ENCODE assay signal across 8 cellular contexts in the genomic region with DNA sequence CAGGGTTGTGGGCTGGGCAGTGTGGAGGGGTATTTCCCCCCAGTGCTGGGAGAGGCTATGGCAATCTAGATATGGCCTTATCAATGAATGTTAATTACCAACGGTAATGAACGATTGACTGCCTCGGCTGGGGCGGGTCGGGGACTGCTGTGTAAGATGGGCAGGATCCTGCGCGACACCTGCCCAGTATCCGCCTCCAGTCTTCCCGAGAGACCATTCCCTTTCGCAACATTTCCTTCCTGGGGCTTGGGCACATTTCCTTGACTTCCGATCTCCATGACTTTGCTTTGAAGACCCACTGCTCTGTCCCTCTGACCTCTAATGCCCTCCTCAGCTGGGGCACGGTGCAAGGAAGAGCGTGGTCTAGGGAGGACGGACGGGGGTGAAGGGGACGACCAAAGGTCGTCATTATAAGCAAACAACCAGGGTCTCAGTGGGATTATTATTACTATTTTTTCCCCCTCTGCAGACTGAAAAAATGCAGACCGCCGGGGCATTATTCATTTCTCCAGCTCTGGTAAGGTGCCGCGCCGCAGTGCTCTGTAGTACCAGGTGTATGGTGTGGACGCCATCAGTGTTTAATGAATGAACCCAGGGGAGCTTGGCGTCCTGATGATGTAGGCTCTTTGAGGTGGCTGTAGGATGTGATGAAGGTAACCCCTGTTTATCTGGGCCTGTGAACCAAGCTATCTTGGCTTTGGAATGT. TPM values are rescaled to one million over a fixed set of nuclear protein-coding genes. Genes with fewer than 3 reads are reported as not detected.
DNase-seq lines count a peak whose midpoint lies in the region; ATAC-seq and TF ChIP-seq lines count a peak whose summit lies in the region.

No MANE protein-coding gene starts in this region.

- WGBS in ectodermal cell, 2 experiments: 2% methylated on average over 24 of the region's 24 CpGs

- H3K79me2 ChIP-seq in neural cell (replicated peaks; ENCODE audit: insufficient read depth, low read length): peaks cover 11% of the 10 kb centered on the region

- peak overlapping the region; percentile 30 for H2AFZ ChIP-seq in neural cell (ENCODE audit: low read depth, low read length)

- H3K9me2 ChIP-seq in neural cell (ENCODE audit: insufficient read depth, low read length): no peaks in the 10 kb centered on the region

- H3K4me3 ChIP-seq in ectodermal cell (ENCODE audit: insufficient read depth, low read depth, low read length) (peak overlapping the region; percentile 77), neural cell (ENCODE audit: low read length) (peak overlapping the region; percentile 82)

- H3F3A ChIP-seq in neural cell (ENCODE audit: insufficient read depth, low read length, poor library complexity, severe bottlenecking): peaks cover 6% of the 10 kb centered on the region

- H3K27me3 ChIP-seq in ectodermal cell (ENCODE audit: control insufficient read depth, insufficient read depth, low read length, poor library complexity, severe bottlenecking): no peaks in the 10 kb centered on the region
- no peaks in the 10 kb centered on the region for H3K27me3 ChIP-seq in neural cell (ENCODE audit: insufficient read depth, low read depth, low read length)

- TF ChIP-seq RAD21 in neural cell (conservative IDR thresholded peaks at IDR 0.05): no peak

- ATAC-seq in GM21381 (IDR thresholded peaks at IDR 0.05; ENCODE audit: unreplicated experiment): no peak

- H3K9me3 ChIP-seq in ectodermal cell (ENCODE audit: control insufficient read depth, low read length) (no peaks in the 10 kb centered on the region), neural cell (ENCODE audit: low read length) (no peaks in the 10 kb centered on the region)

- no peak for TF ChIP-seq EP300 in neural cell (conservative IDR thresholded peaks at IDR 0.05; ENCODE audit: poor library complexity, severe bottlenecking)

- H3K27ac ChIP-seq in ectodermal cell (ENCODE audit: insufficient read depth, low read depth, low read length, poor library complexity, severe bottlenecking) (peak overlapping the region; percentile 18), neural cell (ENCODE audit: low read length) (peak overlapping the region; percentile 76)

- TF ChIP-seq CTCF in neural cell (IDR thresholded peaks at IDR 0.05; ENCODE audit: poor library complexity, severe bottlenecking): no peak

- no peaks in the 10 kb centered on the region for H3K36me3 ChIP-seq in ectodermal cell (ENCODE audit: control insufficient read depth, insufficient read depth, low read length)
- no peaks in the 10 kb centered on the region for H3K36me3 ChIP-seq in neural cell (ENCODE audit: insufficient read depth, low read length)

- H3K4me1 ChIP-seq in ectodermal cell (ENCODE audit: control insufficient read depth, insufficient read depth, low read length): peaks cover 4% of the 10 kb centered on the region

- peak; percentile 3 for DNase-seq in GF-D8 (lab: John Stamatoyannopoulos, UW)
- peak; percentile 52 for DNase-seq in NCI-H146 treated with DMSO at 0.1 percent for 48 hours (lab: John Stamatoyannopoulos, UW; ENCODE audit: unreplicated experiment)
- DNase-seq in globus pallidus (ENCODE audit: low spot score): no peak
- no peak for DNase-seq in A172 (ENCODE audit: low spot score)
- no peak for DNase-seq in mucosa of gallbladder (ENCODE audit: low spot score)

- peak overlapping the region; percentile 80 for H3K4me2 ChIP-seq in neural cell (ENCODE audit: low read length)

- H3K9ac ChIP-seq in neural cell (ENCODE audit: low read length): peak overlapping the region; percentile 80

- no peaks in the 10 kb centered on the region for H4K20me1 ChIP-seq in neural cell (ENCODE audit: insufficient read depth)

TF ChIP-seq in neural cell, 6 proteins besides CTCF, POLR2A, EP300 and RAD21:
- TF ChIP-seq POLR2AphosphoS5 (IDR thresholded peaks at IDR 0.05): no peak
- no peak for TF ChIP-seq EZH2 (IDR thresholded peaks at IDR 0.05; ENCODE audit: borderline replicate concordance, insufficient read depth, low read length, poor library complexity, severe bottlenecking)
- peak; percentile 62 for TF ChIP-seq TAF1 (IDR thresholded peaks at IDR 0.05; ENCODE audit: low read depth)
- TF ChIP-seq, protein P1, sequence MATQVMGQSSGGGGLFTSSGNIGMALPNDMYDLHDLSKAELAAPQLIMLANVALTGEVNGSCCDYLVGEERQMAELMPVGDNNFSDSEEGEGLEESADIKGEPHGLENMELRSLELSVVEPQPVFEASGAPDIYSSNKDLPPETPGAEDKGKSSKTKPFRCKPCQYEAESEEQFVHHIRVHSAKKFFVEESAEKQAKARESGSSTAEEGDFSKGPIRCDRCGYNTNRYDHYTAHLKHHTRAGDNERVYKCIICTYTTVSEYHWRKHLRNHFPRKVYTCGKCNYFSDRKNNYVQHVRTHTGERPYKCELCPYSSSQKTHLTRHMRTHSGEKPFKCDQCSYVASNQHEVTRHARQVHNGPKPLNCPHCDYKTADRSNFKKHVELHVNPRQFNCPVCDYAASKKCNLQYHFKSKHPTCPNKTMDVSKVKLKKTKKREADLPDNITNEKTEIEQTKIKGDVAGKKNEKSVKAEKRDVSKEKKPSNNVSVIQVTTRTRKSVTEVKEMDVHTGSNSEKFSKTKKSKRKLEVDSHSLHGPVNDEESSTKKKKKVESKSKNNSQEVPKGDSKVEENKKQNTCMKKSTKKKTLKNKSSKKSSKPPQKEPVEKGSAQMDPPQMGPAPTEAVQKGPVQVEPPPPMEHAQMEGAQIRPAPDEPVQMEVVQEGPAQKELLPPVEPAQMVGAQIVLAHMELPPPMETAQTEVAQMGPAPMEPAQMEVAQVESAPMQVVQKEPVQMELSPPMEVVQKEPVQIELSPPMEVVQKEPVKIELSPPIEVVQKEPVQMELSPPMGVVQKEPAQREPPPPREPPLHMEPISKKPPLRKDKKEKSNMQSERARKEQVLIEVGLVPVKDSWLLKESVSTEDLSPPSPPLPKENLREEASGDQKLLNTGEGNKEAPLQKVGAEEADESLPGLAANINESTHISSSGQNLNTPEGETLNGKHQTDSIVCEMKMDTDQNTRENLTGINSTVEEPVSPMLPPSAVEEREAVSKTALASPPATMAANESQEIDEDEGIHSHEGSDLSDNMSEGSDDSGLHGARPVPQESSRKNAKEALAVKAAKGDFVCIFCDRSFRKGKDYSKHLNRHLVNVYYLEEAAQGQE (IDR thresholded peaks at IDR 0.05; ENCODE audit: borderline replicate concordance): no peak
- TF ChIP-seq MXI1 (conservative IDR thresholded peaks at IDR 0.05; ENCODE audit: poor library complexity, severe bottlenecking): peak; percentile 72
- TF ChIP-seq SMC3 (conservative IDR thresholded peaks at IDR 0.05; ENCODE audit: poor library complexity): peak; percentile 49

RNA-seq across cellular contexts. Expression of a gene that starts 0.5 kb away (rescaled TPM):
- 87.4 TPM for polyA plus RNA-seq in ectodermal cell (2013, experiment 1 of 4)
- 73.5 TPM for polyA plus RNA-seq in ectodermal cell (2013, experiment 2 of 4)
- polyA plus RNA-seq in ectodermal cell (2013, experiment 3 of 4): 73.1 TPM
- 89.8 TPM for polyA plus RNA-seq in ectodermal cell (2013, experiment 4 of 4)
- 286 and 331 TPM in 2 replicates for polyA plus RNA-seq in neural cell
- 55.8 and 57.1 TPM in 2 replicates for polyA minus RNA-seq in neural cell
- 154 and 231 TPM in 2 replicates for total RNA-seq in A172 (2014; rRNA removed; shearing (Covaris generic))
- 69.5 TPM for total RNA-seq in mucosa of gallbladder

RNA-seq across cellular contexts. Expression of a gene that starts 15.1 kb away (rescaled TPM):
- 98.9 TPM for polyA plus RNA-seq in ectodermal cell (2013, experiment 1 of 4)
- polyA plus RNA-seq in ectodermal cell (2013, experiment 2 of 4): 85.6 TPM
- 64.5 TPM for polyA plus RNA-seq in ectodermal cell (2013, experiment 3 of 4)
- 70.4 TPM for polyA plus RNA-seq in ectodermal cell (2013, experiment 4 of 4)
- polyA plus RNA-seq in neural cell: 53.3 and 70.3 TPM in 2 replicates
- polyA minus RNA-seq in neural cell: 53.1 and 62.4 TPM in 2 replicates
- 112 and 118 TPM in 2 replicates for total RNA-seq in A172 (2014; rRNA removed; shearing (Covaris generic))
- 78.0 TPM for total RNA-seq in mucosa of gallbladder

RNA-seq across cellular contexts. Expression of a gene that starts 51.5 kb away (rescaled TPM):
- 116 TPM for polyA plus RNA-seq in ectodermal cell (2013, experiment 1 of 4)
- polyA plus RNA-seq in ectodermal cell (2013, experiment 2 of 4): 117 TPM
- polyA plus RNA-seq in ectodermal cell (2013, experiment 3 of 4): 96.5 TPM
- 98.8 TPM for polyA plus RNA-seq in ectodermal cell (2013, experiment 4 of 4)
- 171 and 223 TPM in 2 replicates for polyA plus RNA-seq in neural cell
- polyA minus RNA-seq in neural cell: 83.0 and 85.9 TPM in 2 replicates
- total RNA-seq in A172 (2014; rRNA removed; shearing (Covaris generic)): 157 and 175 TPM in 2 replicates
- 90.2 TPM for total RNA-seq in mucosa of gallbladder

Comparison
In these comparisons a context has a peak if more than half of its experiments do, and no peak if none do; other contexts are left out.
1. DNase-seq: peak in GF-D8 (single experiment) and NCI-H146 treated with DMSO at 0.1 percent for 48 hours (single experiment); none in globus pallidus (single experiment), A172 (single experiment) and mucosa of gallbladder (single experiment).